In the genomic region with DNA sequence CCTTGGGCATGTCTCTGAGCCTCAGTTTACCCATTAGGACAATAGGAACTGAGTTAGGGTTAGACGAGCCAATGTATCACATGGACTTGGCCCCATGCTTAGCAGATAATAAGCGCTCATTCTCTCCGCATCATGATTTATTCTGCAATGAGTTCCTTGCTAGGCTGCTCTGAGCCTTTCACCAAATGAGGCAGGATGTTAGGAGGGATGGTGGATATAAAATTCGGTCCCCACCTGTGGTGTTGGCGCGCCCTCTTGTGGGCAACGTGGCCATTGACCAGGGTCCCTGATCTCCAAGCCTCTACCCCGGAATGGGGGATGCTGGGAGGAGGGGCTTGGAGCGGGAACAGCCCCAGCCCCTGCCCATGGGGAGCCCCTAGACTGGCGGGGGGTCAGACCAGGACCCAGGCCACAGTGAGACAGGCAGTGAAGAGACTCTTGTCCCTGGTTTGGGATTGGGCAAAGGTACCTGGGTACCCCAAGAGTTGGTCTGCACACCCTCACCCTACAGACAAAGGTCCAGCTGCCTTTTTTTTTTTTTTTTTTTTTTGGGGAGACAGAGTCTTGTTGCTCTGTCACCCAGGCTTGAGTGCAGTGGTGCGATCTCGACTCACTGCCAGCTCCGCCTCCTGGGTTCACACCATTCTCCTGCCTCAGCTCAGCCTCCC, we compare ENCODE assay signal across 1 cellular context.
TF ChIP-seq lines count a peak whose summit lies in the region.

No MANE protein-coding gene starts in this region.

TF ChIP-seq in K562, 482 proteins besides CTCF, POLR2A, EP300 and RAD21 (continued from another document and continues in another):
- no peak for TF ChIP-seq MTF1 (CRISPR knock-in tag; IDR thresholded peaks at IDR 0.05; ENCODE audit: borderline replicate concordance)
- TF ChIP-seq SETDB1 (IDR thresholded peaks at IDR 0.05; ENCODE audit: low read length) = no peak
- no peak for TF ChIP-seq NONO (IDR thresholded peaks at IDR 0.05; ENCODE audit: low read depth in 2 of 2, low read length in 1 of 2)
- no peak for TF ChIP-seq L3MBTL2 (IDR thresholded peaks at IDR 0.05)
- no peak for TF ChIP-seq MXI1 (IDR thresholded peaks at IDR 0.05; ENCODE audit: low read depth, low read length)
- no peak for TF ChIP-seq MED1 (CRISPR knock-in tag; IDR thresholded peaks at IDR 0.05; ENCODE audit: borderline replicate concordance)
- TF ChIP-seq ELF1 (tag; IDR thresholded peaks at IDR 0.05) = no peak
- no peak for TF ChIP-seq ZNF311 (CRISPR knock-in tag; IDR thresholded peaks at IDR 0.05)
- TF ChIP-seq FOXP1 (CRISPR knock-in tag; IDR thresholded peaks at IDR 0.05) = no peak
- TF ChIP-seq ZNF584 (CRISPR knock-in tag; IDR thresholded peaks at IDR 0.05; ENCODE audit: low read depth) = no peak
- no peak for TF ChIP-seq RBM17 (IDR thresholded peaks at IDR 0.05; ENCODE audit: borderline replicate concordance, low read depth, low read length)
- no peak for TF ChIP-seq OTX1 (CRISPR knock-in tag; IDR thresholded peaks at IDR 0.05)
- TF ChIP-seq FOXJ2 (tag; IDR thresholded peaks at IDR 0.05) = no peak
- TF ChIP-seq EP400 (IDR thresholded peaks at IDR 0.05) = no peak
- no peak for TF ChIP-seq XRCC4 (IDR thresholded peaks at IDR 0.05; ENCODE audit: extremely low read depth, insufficient read depth, insufficient read length)
- no peak for TF ChIP-seq CBX3 (IDR thresholded peaks at IDR 0.05; ENCODE audit: borderline replicate concordance in 1 of 2, low read length in 2 of 2)
- peak; percentile 79; the same call in 1 of the 2 replicates for TF ChIP-seq RB1 (IDR thresholded peaks at IDR 0.05; ENCODE audit: low read depth)
- no peak for TF ChIP-seq HMGN3 (IDR thresholded peaks at IDR 0.05; ENCODE audit: borderline replicate concordance, extremely low read depth, insufficient read length, low read depth, low read length)
- no peak for TF ChIP-seq NFATC3 (IDR thresholded peaks at IDR 0.05)
- TF ChIP-seq, protein P1, sequence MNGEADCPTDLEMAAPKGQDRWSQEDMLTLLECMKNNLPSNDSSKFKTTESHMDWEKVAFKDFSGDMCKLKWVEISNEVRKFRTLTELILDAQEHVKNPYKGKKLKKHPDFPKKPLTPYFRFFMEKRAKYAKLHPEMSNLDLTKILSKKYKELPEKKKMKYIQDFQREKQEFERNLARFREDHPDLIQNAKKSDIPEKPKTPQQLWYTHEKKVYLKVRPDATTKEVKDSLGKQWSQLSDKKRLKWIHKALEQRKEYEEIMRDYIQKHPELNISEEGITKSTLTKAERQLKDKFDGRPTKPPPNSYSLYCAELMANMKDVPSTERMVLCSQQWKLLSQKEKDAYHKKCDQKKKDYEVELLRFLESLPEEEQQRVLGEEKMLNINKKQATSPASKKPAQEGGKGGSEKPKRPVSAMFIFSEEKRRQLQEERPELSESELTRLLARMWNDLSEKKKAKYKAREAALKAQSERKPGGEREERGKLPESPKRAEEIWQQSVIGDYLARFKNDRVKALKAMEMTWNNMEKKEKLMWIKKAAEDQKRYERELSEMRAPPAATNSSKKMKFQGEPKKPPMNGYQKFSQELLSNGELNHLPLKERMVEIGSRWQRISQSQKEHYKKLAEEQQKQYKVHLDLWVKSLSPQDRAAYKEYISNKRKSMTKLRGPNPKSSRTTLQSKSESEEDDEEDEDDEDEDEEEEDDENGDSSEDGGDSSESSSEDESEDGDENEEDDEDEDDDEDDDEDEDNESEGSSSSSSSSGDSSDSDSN (IDR thresholded peaks at IDR 0.05; ENCODE audit: borderline replicate concordance in 1 of 2, low read depth in 2 of 2, low read length in 2 of 2) = no peak
- no peak for TF ChIP-seq ZNF507 (tag; conservative IDR thresholded peaks at IDR 0.05)
- TF ChIP-seq, protein P2, sequence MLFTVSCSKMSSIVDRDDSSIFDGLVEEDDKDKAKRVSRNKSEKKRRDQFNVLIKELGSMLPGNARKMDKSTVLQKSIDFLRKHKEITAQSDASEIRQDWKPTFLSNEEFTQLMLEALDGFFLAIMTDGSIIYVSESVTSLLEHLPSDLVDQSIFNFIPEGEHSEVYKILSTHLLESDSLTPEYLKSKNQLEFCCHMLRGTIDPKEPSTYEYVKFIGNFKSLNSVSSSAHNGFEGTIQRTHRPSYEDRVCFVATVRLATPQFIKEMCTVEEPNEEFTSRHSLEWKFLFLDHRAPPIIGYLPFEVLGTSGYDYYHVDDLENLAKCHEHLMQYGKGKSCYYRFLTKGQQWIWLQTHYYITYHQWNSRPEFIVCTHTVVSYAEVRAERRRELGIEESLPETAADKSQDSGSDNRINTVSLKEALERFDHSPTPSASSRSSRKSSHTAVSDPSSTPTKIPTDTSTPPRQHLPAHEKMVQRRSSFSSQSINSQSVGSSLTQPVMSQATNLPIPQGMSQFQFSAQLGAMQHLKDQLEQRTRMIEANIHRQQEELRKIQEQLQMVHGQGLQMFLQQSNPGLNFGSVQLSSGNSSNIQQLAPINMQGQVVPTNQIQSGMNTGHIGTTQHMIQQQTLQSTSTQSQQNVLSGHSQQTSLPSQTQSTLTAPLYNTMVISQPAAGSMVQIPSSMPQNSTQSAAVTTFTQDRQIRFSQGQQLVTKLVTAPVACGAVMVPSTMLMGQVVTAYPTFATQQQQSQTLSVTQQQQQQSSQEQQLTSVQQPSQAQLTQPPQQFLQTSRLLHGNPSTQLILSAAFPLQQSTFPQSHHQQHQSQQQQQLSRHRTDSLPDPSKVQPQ (CRISPR knock-in tag; IDR thresholded peaks at IDR 0.05; ENCODE audit: borderline replicate concordance) = no peak
- TF ChIP-seq HCFC1 (IDR thresholded peaks at IDR 0.05; ENCODE audit: low read depth, low read length) = no peak
- no peak for TF ChIP-seq TCF7 (IDR thresholded peaks at IDR 0.05; ENCODE audit: borderline replicate concordance)
- TF ChIP-seq XRCC5 (IDR thresholded peaks at IDR 0.05; ENCODE audit: low read depth, low read length) = peak; percentile 80; the same call in 1 of the 2 replicates
- TF ChIP-seq TAL1 (IDR thresholded peaks at IDR 0.05) = no peak
- TF ChIP-seq, protein P3, sequence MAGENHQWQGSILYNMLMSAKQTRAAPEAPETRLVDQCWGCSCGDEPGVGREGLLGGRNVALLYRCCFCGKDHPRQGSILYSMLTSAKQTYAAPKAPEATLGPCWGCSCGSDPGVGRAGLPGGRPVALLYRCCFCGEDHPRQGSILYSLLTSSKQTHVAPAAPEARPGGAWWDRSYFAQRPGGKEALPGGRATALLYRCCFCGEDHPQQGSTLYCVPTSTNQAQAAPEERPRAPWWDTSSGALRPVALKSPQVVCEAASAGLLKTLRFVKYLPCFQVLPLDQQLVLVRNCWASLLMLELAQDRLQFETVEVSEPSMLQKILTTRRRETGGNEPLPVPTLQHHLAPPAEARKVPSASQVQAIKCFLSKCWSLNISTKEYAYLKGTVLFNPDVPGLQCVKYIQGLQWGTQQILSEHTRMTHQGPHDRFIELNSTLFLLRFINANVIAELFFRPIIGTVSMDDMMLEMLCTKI (IDR thresholded peaks at IDR 0.05; ENCODE audit: partially characterized antibody) = no peak
- no peak for TF ChIP-seq HSF4 (CRISPR knock-in tag; IDR thresholded peaks at IDR 0.05; ENCODE audit: borderline replicate concordance)
- TF ChIP-seq TOE1 (IDR thresholded peaks at IDR 0.05; ENCODE audit: borderline replicate concordance) = no peak
- no peak for TF ChIP-seq TOE1 (CRISPR knock-in tag; IDR thresholded peaks at IDR 0.05; ENCODE audit: borderline replicate concordance, low read depth)
- TF ChIP-seq ZNF551 (CRISPR knock-in tag; IDR thresholded peaks at IDR 0.05) = no peak
- TF ChIP-seq, protein P4, sequence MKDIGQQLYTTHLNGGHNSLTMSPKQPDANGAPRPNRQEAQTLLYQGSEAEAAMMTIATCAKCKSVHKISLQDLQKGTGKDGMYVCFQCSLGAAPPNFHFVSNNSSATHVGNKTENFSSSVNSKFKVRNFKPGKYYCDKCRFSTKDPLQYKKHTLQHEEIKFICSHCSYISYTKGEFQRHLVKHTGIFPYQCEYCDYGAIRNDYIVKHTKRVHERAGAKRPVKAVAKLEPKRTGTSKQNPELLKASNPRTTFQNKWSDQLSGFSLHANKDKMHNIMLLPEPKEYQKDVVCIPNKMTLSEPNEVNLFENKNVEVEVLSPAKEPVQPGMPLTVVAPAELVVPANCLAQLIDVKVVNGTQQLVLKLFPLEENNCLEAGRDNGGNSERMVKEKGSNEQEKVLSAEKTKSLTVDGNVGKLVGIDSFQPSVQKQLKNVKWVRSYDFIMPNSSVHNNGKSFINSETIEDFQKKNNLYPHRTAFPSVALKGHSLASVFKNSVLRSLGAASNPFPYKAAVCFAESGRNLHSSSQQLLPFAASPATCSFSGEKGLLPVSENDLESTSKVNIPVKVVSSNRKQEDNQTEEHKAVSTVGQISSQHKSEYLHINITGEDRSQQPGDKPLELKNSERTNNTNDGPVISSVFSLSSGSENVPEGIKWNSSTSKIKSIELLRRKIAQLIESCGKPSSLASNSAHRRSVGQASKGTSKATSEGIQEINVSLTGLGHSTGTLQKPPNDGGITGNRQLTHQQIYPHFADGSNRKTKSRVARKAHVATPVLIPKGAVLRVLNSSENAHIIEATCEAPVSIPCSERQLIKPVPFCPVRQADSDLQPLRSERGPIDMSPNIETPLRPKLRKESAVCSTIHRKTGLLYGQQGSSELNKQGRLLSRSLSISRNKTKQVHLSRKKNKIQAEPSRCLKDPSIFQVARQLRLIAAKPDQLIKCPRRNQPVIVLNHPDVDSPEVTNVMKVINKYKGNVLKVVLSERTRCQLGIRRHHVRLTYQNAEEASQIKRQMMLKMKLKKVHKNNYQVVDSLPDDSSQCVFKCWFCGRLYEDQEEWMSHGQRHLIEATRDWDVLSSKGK (CRISPR knock-in tag; IDR thresholded peaks at IDR 0.05) = no peak
- TF ChIP-seq, protein P5, sequence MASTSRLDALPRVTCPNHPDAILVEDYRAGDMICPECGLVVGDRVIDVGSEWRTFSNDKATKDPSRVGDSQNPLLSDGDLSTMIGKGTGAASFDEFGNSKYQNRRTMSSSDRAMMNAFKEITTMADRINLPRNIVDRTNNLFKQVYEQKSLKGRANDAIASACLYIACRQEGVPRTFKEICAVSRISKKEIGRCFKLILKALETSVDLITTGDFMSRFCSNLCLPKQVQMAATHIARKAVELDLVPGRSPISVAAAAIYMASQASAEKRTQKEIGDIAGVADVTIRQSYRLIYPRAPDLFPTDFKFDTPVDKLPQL (IDR thresholded peaks at IDR 0.05; ENCODE audit: extremely low read depth, insufficient read length) = no peak
- no peak for TF ChIP-seq CBFA2T3 (IDR thresholded peaks at IDR 0.05)
- TF ChIP-seq, protein P6, sequence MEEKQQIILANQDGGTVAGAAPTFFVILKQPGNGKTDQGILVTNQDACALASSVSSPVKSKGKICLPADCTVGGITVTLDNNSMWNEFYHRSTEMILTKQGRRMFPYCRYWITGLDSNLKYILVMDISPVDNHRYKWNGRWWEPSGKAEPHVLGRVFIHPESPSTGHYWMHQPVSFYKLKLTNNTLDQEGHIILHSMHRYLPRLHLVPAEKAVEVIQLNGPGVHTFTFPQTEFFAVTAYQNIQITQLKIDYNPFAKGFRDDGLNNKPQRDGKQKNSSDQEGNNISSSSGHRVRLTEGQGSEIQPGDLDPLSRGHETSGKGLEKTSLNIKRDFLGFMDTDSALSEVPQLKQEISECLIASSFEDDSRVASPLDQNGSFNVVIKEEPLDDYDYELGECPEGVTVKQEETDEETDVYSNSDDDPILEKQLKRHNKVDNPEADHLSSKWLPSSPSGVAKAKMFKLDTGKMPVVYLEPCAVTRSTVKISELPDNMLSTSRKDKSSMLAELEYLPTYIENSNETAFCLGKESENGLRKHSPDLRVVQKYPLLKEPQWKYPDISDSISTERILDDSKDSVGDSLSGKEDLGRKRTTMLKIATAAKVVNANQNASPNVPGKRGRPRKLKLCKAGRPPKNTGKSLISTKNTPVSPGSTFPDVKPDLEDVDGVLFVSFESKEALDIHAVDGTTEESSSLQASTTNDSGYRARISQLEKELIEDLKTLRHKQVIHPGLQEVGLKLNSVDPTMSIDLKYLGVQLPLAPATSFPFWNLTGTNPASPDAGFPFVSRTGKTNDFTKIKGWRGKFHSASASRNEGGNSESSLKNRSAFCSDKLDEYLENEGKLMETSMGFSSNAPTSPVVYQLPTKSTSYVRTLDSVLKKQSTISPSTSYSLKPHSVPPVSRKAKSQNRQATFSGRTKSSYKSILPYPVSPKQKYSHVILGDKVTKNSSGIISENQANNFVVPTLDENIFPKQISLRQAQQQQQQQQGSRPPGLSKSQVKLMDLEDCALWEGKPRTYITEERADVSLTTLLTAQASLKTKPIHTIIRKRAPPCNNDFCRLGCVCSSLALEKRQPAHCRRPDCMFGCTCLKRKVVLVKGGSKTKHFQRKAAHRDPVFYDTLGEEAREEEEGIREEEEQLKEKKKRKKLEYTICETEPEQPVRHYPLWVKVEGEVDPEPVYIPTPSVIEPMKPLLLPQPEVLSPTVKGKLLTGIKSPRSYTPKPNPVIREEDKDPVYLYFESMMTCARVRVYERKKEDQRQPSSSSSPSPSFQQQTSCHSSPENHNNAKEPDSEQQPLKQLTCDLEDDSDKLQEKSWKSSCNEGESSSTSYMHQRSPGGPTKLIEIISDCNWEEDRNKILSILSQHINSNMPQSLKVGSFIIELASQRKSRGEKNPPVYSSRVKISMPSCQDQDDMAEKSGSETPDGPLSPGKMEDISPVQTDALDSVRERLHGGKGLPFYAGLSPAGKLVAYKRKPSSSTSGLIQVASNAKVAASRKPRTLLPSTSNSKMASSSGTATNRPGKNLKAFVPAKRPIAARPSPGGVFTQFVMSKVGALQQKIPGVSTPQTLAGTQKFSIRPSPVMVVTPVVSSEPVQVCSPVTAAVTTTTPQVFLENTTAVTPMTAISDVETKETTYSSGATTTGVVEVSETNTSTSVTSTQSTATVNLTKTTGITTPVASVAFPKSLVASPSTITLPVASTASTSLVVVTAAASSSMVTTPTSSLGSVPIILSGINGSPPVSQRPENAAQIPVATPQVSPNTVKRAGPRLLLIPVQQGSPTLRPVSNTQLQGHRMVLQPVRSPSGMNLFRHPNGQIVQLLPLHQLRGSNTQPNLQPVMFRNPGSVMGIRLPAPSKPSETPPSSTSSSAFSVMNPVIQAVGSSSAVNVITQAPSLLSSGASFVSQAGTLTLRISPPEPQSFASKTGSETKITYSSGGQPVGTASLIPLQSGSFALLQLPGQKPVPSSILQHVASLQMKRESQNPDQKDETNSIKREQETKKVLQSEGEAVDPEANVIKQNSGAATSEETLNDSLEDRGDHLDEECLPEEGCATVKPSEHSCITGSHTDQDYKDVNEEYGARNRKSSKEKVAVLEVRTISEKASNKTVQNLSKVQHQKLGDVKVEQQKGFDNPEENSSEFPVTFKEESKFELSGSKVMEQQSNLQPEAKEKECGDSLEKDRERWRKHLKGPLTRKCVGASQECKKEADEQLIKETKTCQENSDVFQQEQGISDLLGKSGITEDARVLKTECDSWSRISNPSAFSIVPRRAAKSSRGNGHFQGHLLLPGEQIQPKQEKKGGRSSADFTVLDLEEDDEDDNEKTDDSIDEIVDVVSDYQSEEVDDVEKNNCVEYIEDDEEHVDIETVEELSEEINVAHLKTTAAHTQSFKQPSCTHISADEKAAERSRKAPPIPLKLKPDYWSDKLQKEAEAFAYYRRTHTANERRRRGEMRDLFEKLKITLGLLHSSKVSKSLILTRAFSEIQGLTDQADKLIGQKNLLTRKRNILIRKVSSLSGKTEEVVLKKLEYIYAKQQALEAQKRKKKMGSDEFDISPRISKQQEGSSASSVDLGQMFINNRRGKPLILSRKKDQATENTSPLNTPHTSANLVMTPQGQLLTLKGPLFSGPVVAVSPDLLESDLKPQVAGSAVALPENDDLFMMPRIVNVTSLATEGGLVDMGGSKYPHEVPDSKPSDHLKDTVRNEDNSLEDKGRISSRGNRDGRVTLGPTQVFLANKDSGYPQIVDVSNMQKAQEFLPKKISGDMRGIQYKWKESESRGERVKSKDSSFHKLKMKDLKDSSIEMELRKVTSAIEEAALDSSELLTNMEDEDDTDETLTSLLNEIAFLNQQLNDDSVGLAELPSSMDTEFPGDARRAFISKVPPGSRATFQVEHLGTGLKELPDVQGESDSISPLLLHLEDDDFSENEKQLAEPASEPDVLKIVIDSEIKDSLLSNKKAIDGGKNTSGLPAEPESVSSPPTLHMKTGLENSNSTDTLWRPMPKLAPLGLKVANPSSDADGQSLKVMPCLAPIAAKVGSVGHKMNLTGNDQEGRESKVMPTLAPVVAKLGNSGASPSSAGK (IDR thresholded peaks at IDR 0.05) = no peak
- TF ChIP-seq SMC3 (conservative IDR thresholded peaks at IDR 0.05; ENCODE audit: insufficient read depth, low read depth, low read length) = peak; percentile 99
- no peak for TF ChIP-seq PTTG1 (tag; IDR thresholded peaks at IDR 0.05; ENCODE audit: low read depth)
- no peak for TF ChIP-seq HDAC8 (tag; IDR thresholded peaks at IDR 0.05)
